In the genomic region with DNA sequence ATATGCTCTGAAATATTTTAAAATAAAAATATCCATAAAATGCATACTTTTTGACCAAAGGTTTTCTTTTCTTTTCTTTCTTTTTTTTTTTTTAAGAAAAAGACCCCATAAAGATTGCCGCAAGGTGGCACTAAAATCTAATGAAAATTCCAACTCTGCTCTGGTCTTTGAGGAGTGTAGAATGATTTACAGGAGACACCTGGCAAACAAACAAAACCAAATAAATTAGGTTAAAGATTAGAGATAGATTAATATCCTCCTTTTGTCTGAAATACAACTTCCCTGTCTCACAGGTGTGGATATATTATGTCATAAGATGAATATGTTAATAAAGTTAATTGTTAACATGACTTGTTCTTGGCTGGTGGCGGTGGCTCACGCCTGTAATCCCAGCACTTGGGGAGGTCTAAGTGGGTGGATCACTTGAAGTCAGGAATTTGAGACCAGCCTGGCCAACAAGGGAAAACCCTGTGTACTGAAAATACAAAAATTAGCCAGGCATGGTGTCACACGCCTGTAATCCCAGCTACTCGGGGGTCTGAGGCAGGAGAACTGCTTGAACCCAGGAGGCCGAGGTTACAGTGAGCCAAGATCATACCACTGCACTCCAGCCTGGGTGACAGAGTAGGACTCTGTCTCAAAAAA, we compare ENCODE assay signal across 1 cellular context.
TF ChIP-seq lines count a peak whose summit lies in the region.

No MANE protein-coding gene starts in this region.

TF ChIP-seq in HepG2, 621 proteins besides CTCF, POLR2A, EP300 and RAD21 (continued from another document and continues in another):
- TF ChIP-seq, protein P1, sequence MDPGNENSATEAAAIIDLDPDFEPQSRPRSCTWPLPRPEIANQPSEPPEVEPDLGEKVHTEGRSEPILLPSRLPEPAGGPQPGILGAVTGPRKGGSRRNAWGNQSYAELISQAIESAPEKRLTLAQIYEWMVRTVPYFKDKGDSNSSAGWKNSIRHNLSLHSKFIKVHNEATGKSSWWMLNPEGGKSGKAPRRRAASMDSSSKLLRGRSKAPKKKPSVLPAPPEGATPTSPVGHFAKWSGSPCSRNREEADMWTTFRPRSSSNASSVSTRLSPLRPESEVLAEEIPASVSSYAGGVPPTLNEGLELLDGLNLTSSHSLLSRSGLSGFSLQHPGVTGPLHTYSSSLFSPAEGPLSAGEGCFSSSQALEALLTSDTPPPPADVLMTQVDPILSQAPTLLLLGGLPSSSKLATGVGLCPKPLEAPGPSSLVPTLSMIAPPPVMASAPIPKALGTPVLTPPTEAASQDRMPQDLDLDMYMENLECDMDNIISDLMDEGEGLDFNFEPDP (CRISPR knock-in tag; conservative IDR thresholded peaks at IDR 0.05), result no peak
- TF ChIP-seq TGIF2 (CRISPR knock-in tag; IDR thresholded peaks at IDR 0.05), result no peak
- no peak for TF ChIP-seq ZNF225 (CRISPR knock-in tag; IDR thresholded peaks at IDR 0.05)
- 0 out of 2 replicates have a peak, but pooled peaks have one; percentile 39 for TF ChIP-seq PHF21A (CRISPR knock-in tag; IDR thresholded peaks at IDR 0.05)
- no peak for TF ChIP-seq SOX6 (IDR thresholded peaks at IDR 0.05)
- TF ChIP-seq SOX6 (CRISPR knock-in tag; IDR thresholded peaks at IDR 0.05), result peak; percentile 70; the same call in 1 of the 2 replicates
- TF ChIP-seq, protein P2, sequence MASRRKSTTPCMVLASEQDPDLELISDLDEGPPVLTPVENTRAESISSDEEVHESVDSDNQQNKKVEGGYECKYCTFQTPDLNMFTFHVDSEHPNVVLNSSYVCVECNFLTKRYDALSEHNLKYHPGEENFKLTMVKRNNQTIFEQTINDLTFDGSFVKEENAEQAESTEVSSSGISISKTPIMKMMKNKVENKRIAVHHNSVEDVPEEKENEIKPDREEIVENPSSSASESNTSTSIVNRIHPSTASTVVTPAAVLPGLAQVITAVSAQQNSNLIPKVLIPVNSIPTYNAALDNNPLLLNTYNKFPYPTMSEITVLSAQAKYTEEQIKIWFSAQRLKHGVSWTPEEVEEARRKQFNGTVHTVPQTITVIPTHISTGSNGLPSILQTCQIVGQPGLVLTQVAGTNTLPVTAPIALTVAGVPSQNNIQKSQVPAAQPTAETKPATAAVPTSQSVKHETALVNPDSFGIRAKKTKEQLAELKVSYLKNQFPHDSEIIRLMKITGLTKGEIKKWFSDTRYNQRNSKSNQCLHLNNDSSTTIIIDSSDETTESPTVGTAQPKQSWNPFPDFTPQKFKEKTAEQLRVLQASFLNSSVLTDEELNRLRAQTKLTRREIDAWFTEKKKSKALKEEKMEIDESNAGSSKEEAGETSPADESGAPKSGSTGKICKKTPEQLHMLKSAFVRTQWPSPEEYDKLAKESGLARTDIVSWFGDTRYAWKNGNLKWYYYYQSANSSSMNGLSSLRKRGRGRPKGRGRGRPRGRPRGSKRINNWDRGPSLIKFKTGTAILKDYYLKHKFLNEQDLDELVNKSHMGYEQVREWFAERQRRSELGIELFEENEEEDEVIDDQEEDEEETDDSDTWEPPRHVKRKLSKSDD (CRISPR knock-in tag; IDR thresholded peaks at IDR 0.05; ENCODE audit: low read depth), result no peak
- TF ChIP-seq BORCS8-MEF2B (CRISPR knock-in tag; IDR thresholded peaks at IDR 0.05), result 0 out of 2 replicates have a peak, but pooled peaks have one; percentile 23
- TF ChIP-seq SMC3 (IDR thresholded peaks at IDR 0.05; ENCODE audit: low read length), result peak; percentile 86
- TF ChIP-seq ZNF143 (CRISPR knock-in tag; IDR thresholded peaks at IDR 0.05), result no peak
- TF ChIP-seq TAF15 (IDR thresholded peaks at IDR 0.05; ENCODE audit: low read depth, low read length, poor library complexity, severe bottlenecking), result no peak
- TF ChIP-seq ZSCAN12 (CRISPR knock-in tag; IDR thresholded peaks at IDR 0.05), result no peak
- TF ChIP-seq ZNF510 (CRISPR knock-in tag; IDR thresholded peaks at IDR 0.05; ENCODE audit: low read depth), result no peak
- peak; percentile 57 for TF ChIP-seq ZMYM3 (CRISPR knock-in tag; IDR thresholded peaks at IDR 0.05)
- no peak for TF ChIP-seq ZNF468 (CRISPR knock-in tag; IDR thresholded peaks at IDR 0.05)
- TF ChIP-seq, protein P3, sequence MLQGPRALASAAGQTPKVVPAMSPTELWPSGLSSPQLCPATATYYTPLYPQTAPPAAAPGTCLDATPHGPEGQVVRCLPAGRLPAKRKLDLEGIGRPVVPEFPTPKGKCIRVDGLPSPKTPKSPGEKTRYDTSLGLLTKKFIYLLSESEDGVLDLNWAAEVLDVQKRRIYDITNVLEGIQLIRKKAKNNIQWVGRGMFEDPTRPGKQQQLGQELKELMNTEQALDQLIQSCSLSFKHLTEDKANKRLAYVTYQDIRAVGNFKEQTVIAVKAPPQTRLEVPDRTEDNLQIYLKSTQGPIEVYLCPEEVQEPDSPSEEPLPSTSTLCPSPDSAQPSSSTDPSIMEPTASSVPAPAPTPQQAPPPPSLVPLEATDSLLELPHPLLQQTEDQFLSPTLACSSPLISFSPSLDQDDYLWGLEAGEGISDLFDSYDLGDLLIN (CRISPR knock-in tag; IDR thresholded peaks at IDR 0.05; ENCODE audit: borderline replicate concordance), result no peak
- TF ChIP-seq, protein P4, sequence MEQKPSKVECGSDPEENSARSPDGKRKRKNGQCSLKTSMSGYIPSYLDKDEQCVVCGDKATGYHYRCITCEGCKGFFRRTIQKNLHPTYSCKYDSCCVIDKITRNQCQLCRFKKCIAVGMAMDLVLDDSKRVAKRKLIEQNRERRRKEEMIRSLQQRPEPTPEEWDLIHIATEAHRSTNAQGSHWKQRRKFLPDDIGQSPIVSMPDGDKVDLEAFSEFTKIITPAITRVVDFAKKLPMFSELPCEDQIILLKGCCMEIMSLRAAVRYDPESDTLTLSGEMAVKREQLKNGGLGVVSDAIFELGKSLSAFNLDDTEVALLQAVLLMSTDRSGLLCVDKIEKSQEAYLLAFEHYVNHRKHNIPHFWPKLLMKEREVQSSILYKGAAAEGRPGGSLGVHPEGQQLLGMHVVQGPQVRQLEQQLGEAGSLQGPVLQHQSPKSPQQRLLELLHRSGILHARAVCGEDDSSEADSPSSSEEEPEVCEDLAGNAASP (CRISPR knock-in tag; IDR thresholded peaks at IDR 0.05; ENCODE audit: borderline replicate concordance), result no peak
- TF ChIP-seq, protein P5, sequence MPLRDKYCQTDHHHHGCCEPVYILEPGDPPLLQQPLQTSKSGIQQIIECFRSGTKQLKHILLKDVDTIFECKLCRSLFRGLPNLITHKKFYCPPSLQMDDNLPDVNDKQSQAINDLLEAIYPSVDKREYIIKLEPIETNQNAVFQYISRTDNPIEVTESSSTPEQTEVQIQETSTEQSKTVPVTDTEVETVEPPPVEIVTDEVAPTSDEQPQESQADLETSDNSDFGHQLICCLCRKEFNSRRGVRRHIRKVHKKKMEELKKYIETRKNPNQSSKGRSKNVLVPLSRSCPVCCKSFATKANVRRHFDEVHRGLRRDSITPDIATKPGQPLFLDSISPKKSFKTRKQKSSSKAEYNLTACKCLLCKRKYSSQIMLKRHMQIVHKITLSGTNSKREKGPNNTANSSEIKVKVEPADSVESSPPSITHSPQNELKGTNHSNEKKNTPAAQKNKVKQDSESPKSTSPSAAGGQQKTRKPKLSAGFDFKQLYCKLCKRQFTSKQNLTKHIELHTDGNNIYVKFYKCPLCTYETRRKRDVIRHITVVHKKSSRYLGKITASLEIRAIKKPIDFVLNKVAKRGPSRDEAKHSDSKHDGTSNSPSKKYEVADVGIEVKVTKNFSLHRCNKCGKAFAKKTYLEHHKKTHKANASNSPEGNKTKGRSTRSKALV (CRISPR knock-in tag; IDR thresholded peaks at IDR 0.05), result 0 out of 2 replicates have a peak, but pooled peaks have one; percentile 37
- no peak for TF ChIP-seq HDAC1 (CRISPR knock-in tag; IDR thresholded peaks at IDR 0.05)
- TF ChIP-seq SKI (IDR thresholded peaks at IDR 0.05; ENCODE audit: partially characterized antibody), result no peak
- TF ChIP-seq CEBPB (IDR thresholded peaks at IDR 0.05; ENCODE audit: borderline replicate concordance, low read depth, low read length), result no peak
- TF ChIP-seq CHD2 (IDR thresholded peaks at IDR 0.05; ENCODE audit: low read depth, low read length), result no peak
- TF ChIP-seq ZSCAN29 (CRISPR knock-in tag; conservative IDR thresholded peaks at IDR 0.05), result no peak
- TF ChIP-seq, protein P6, sequence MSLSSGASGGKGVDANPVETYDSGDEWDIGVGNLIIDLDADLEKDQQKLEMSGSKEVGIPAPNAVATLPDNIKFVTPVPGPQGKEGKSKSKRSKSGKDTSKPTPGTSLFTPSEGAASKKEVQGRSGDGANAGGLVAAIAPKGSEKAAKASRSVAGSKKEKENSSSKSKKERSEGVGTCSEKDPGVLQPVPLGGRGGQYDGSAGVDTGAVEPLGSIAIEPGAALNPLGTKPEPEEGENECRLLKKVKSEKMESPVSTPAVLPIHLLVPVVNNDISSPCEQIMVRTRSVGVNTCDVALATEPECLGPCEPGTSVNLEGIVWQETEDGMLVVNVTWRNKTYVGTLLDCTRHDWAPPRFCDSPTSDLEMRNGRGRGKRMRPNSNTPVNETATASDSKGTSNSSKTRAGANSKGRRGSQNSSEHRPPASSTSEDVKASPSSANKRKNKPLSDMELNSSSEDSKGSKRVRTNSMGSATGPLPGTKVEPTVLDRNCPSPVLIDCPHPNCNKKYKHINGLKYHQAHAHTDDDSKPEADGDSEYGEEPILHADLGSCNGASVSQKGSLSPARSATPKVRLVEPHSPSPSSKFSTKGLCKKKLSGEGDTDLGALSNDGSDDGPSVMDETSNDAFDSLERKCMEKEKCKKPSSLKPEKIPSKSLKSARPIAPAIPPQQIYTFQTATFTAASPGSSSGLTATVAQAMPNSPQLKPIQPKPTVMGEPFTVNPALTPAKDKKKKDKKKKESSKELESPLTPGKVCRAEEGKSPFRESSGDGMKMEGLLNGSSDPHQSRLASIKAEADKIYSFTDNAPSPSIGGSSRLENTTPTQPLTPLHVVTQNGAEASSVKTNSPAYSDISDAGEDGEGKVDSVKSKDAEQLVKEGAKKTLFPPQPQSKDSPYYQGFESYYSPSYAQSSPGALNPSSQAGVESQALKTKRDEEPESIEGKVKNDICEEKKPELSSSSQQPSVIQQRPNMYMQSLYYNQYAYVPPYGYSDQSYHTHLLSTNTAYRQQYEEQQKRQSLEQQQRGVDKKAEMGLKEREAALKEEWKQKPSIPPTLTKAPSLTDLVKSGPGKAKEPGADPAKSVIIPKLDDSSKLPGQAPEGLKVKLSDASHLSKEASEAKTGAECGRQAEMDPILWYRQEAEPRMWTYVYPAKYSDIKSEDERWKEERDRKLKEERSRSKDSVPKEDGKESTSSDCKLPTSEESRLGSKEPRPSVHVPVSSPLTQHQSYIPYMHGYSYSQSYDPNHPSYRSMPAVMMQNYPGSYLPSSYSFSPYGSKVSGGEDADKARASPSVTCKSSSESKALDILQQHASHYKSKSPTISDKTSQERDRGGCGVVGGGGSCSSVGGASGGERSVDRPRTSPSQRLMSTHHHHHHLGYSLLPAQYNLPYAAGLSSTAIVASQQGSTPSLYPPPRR (CRISPR knock-in tag; IDR thresholded peaks at IDR 0.05; ENCODE audit: borderline replicate concordance), result no peak
- no peak for TF ChIP-seq NFKB2 (CRISPR knock-in tag; IDR thresholded peaks at IDR 0.05; ENCODE audit: borderline replicate concordance)
- no peak for TF ChIP-seq TP53 (CRISPR knock-in tag; conservative IDR thresholded peaks at IDR 0.05)
- TF ChIP-seq ZNF850 (CRISPR knock-in tag; conservative IDR thresholded peaks at IDR 0.05), result no peak
- no peak for TF ChIP-seq ZBTB38 (CRISPR knock-in tag; IDR thresholded peaks at IDR 0.05)
- TF ChIP-seq, protein P7, sequence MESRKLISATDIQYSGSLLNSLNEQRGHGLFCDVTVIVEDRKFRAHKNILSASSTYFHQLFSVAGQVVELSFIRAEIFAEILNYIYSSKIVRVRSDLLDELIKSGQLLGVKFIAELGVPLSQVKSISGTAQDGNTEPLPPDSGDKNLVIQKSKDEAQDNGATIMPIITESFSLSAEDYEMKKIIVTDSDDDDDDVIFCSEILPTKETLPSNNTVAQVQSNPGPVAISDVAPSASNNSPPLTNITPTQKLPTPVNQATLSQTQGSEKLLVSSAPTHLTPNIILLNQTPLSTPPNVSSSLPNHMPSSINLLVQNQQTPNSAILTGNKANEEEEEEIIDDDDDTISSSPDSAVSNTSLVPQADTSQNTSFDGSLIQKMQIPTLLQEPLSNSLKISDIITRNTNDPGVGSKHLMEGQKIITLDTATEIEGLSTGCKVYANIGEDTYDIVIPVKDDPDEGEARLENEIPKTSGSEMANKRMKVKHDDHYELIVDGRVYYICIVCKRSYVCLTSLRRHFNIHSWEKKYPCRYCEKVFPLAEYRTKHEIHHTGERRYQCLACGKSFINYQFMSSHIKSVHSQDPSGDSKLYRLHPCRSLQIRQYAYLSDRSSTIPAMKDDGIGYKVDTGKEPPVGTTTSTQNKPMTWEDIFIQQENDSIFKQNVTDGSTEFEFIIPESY (CRISPR knock-in tag; IDR thresholded peaks at IDR 0.05), result 0 out of 2 replicates have a peak, but pooled peaks have one; percentile 61
- TF ChIP-seq ATRX (CRISPR knock-in tag; IDR thresholded peaks at IDR 0.05; ENCODE audit: borderline replicate concordance), result no peak
- TF ChIP-seq, protein P8, sequence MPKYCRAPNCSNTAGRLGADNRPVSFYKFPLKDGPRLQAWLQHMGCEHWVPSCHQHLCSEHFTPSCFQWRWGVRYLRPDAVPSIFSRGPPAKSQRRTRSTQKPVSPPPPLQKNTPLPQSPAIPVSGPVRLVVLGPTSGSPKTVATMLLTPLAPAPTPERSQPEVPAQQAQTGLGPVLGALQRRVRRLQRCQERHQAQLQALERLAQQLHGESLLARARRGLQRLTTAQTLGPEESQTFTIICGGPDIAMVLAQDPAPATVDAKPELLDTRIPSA (CRISPR knock-in tag; IDR thresholded peaks at IDR 0.05; ENCODE audit: borderline replicate concordance), result no peak
- TF ChIP-seq ZNF878 (CRISPR knock-in tag; IDR thresholded peaks at IDR 0.05), result no peak
- TF ChIP-seq ARNT2 (CRISPR knock-in tag; IDR thresholded peaks at IDR 0.05; ENCODE audit: low read depth), result 0 out of 2 replicates have a peak, but pooled peaks have one; percentile 11
- TF ChIP-seq ZFP41 (CRISPR knock-in tag; IDR thresholded peaks at IDR 0.05; ENCODE audit: borderline replicate concordance), result no peak
- no peak for TF ChIP-seq ZSCAN9 (CRISPR knock-in tag; IDR thresholded peaks at IDR 0.05; ENCODE audit: borderline replicate concordance)
- TF ChIP-seq CEBPG (CRISPR knock-in tag; IDR thresholded peaks at IDR 0.05), result peak; percentile 32; the same call in 1 of the 2 replicates
- no peak for TF ChIP-seq FOSL1 (CRISPR knock-in tag; IDR thresholded peaks at IDR 0.05; ENCODE audit: borderline replicate concordance)
- TF ChIP-seq, protein P9, sequence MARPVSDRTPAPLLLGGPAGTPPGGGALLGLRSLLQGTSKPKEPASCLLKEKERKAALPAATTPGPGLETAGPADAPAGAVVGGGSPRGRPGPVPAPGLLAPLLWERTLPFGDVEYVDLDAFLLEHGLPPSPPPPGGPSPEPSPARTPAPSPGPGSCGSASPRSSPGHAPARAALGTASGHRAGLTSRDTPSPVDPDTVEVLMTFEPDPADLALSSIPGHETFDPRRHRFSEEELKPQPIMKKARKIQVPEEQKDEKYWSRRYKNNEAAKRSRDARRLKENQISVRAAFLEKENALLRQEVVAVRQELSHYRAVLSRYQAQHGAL (CRISPR knock-in tag; IDR thresholded peaks at IDR 0.05; ENCODE audit: not compliant biosample characterization), result no peak
- no peak for TF ChIP-seq JUNB (CRISPR knock-in tag; IDR thresholded peaks at IDR 0.05; ENCODE audit: borderline replicate concordance)
- no peak for TF ChIP-seq ZFP36L1 (CRISPR knock-in tag; IDR thresholded peaks at IDR 0.05)
- no peak for TF ChIP-seq BRCA1 (CRISPR knock-in tag; IDR thresholded peaks at IDR 0.05)
- no peak for TF ChIP-seq RCOR2 (CRISPR knock-in tag; IDR thresholded peaks at IDR 0.05)
- TF ChIP-seq ZNF256 (CRISPR knock-in tag; conservative IDR thresholded peaks at IDR 0.05), result no peak
- peak; percentile 48; the same call in 1 of the 2 replicates for TF ChIP-seq NCOR1 (IDR thresholded peaks at IDR 0.05; ENCODE audit: borderline replicate concordance, low read length)
- TF ChIP-seq GABPA (IDR thresholded peaks at IDR 0.05; ENCODE audit: low read depth, low read length), result no peak
- 0 out of 2 replicates have a peak, but pooled peaks have one; percentile 17 for TF ChIP-seq GABPA (CRISPR knock-in tag; IDR thresholded peaks at IDR 0.05; ENCODE audit: low read depth)
- TF ChIP-seq TBX2 (CRISPR knock-in tag; IDR thresholded peaks at IDR 0.05; ENCODE audit: borderline replicate concordance), result peak; percentile 61; the same call in 1 of the 2 replicates
